ENCODE assay signal across 22 cellular contexts in genomic region chr3:27194494-27194893, GRCh38.
DNase-seq lines count a peak whose midpoint lies in the region; ATAC-seq, FAIRE-seq and TF ChIP-seq lines count a peak whose summit lies in the region.
"Had no signal": no experiment of that assay in that cellular context is flagged by ENCODE, and none has a peak within 500 bp of the region (broad histone marks: within the 10 kb centered on the region; RNA-seq: fewer than 3 reads in every experiment).

No MANE protein-coding gene starts in this region.

- peaks cover 5% of the 10 kb centered on the region for H3K9me3 Mint-ChIP-seq in astrocyte (ENCODE audit: unreplicated experiment)
- no peaks in the 10 kb centered on the region for H3K9me3 Mint-ChIP-seq in activated CD4-positive, alpha-beta T cell treated with anti-CD3 and anti-CD28 coated beads for 36 hours (ENCODE audit: low read depth)

- no peak overlapping the region for H3K4me3 Mint-ChIP-seq in astrocyte (ENCODE audit: unreplicated experiment)
- no peak overlapping the region for H3K4me3 Mint-ChIP-seq in activated CD4-positive, alpha-beta T cell treated with anti-CD3 and anti-CD28 coated beads for 36 hours
- H3K4me3 Mint-ChIP-seq: CD8-positive, alpha-beta memory T cell had no signal

- FAIRE-seq in astrocyte (lab: Jason Lieb, UNC) = no peak
- FAIRE-seq: G401.6, GM12878 had no signal

- peaks cover 7% of the 10 kb centered on the region for H3K4me1 ChIP-seq in PC-3 (ENCODE audit: insufficient read depth, low read length)
- peaks cover 8% of the 10 kb centered on the region for H3K4me1 ChIP-seq in astrocyte (ENCODE audit: insufficient read depth, low read length)
- peaks cover 0 to 31% (median 6%) of the 10 kb centered on the region in 4 donors for H3K4me1 ChIP-seq in tibial artery
- H3K4me1 ChIP-seq in mammary epithelial cell (ENCODE audit: insufficient read depth, low read length) = no peaks in the 10 kb centered on the region
- H3K4me1 ChIP-seq: BLaER1 had no signal

- dilution Hi-C loops in mammary epithelial cell (cut with HindIII; ENCODE audit: low sequenced_read_pairs) = no loop called here

- no peaks in the 10 kb centered on the region for H3K27me3 Mint-ChIP-seq in astrocyte (ENCODE audit: low read depth, unreplicated experiment)
- no peaks in the 10 kb centered on the region for H3K27me3 Mint-ChIP-seq in activated CD4-positive, alpha-beta T cell treated with anti-CD3 and anti-CD28 coated beads for 36 hours

- H3K4me2 ChIP-seq in PC-3 (ENCODE audit: low read length) (peak overlapping the region; percentile 21; the same call in 1 of the 2 replicates), astrocyte (ENCODE audit: low read length) (peak overlapping the region; percentile 59), mammary epithelial cell (ENCODE audit: insufficient read depth, low read depth, low read length) (no peak overlapping the region)
- H3K4me2 ChIP-seq: BLaER1 had no signal

- ATAC-seq in PC-3 = no peak
- ATAC-seq in activated CD4-positive, alpha-beta T cell treated with anti-CD3 and anti-CD28 coated beads for 36 hours = no peak
- ATAC-seq: GM12878, Panc1, Right ventricle myocardium inferior had no signal

- BruUV-seq in PC-3 (replicated peaks; lab: Mats Ljungman, UMichigan) (no TSS peak), mammary epithelial cell (replicated peaks; lab: Mats Ljungman, UMichigan) (no TSS peak)

- H3K9me3 ChIP-seq in PC-3 (ENCODE audit: low read length) (no peaks in the 10 kb centered on the region), astrocyte (ENCODE audit: insufficient read depth, low read depth, low read length) (no peaks in the 10 kb centered on the region), tibial artery (no peaks in the 10 kb centered on the region), mammary epithelial cell (replicated peaks; ENCODE audit: insufficient read depth, low read length) (no peaks in the 10 kb centered on the region)
- H3K9me3 ChIP-seq: BLaER1 had no signal

- no peaks in the 10 kb centered on the region for H3K9me2 ChIP-seq in PC-3 (replicated peaks; ENCODE audit: low read length)

- H3K27me3 ChIP-seq in PC-3 (ENCODE audit: low read length) (no peaks in the 10 kb centered on the region), astrocyte (ENCODE audit: insufficient read depth, low read length) (no peaks in the 10 kb centered on the region), tibial artery (no peaks in the 10 kb centered on the region), mammary epithelial cell (ENCODE audit: insufficient read depth, low read length) (no peaks in the 10 kb centered on the region)
- H3K27me3 ChIP-seq: BLaER1 had no signal

- H3K79me2 ChIP-seq in PC-3 (ENCODE audit: low read length) = no peaks in the 10 kb centered on the region
- no peaks in the 10 kb centered on the region for H3K79me2 ChIP-seq in astrocyte (ENCODE audit: insufficient read depth, low read length)
- H3K79me2 ChIP-seq in mammary epithelial cell (ENCODE audit: insufficient read depth, low read length) = no peaks in the 10 kb centered on the region

- in situ Hi-C loops in mammary epithelial cell (cut with MboI; ENCODE audit: low sequenced_read_pairs in 2 of 2) = no loop called here

- peaks cover 5% of the 10 kb centered on the region for H3K36me3 Mint-ChIP-seq in astrocyte (ENCODE audit: low read depth, unreplicated experiment)
- no peaks in the 10 kb centered on the region for H3K36me3 Mint-ChIP-seq in activated CD4-positive, alpha-beta T cell treated with anti-CD3 and anti-CD28 coated beads for 36 hours (ENCODE audit: low read depth)

- POLR2A ChIA-PET in PC-3 (lab: Charles Lee; ENCODE audit: unreplicated experiment) = no interaction called here
- POLR2A ChIA-PET in HEK293T (lab: Yijun Ruan, JAX) = no interaction called here
- POLR2A ChIA-PET in activated CD4-positive, alpha-beta T cell treated with anti-CD3 and anti-CD28 coated beads for 36 hours (lab: Charles Lee) = no interaction called here

- no peak overlapping the region for H2AFZ ChIP-seq in PC-3 (ENCODE audit: low read length)
- no peak overlapping the region for H2AFZ ChIP-seq in astrocyte (ENCODE audit: low read depth, low read length)
- no peak overlapping the region for H2AFZ ChIP-seq in mammary epithelial cell (ENCODE audit: low read depth, low read length)

- no peak for TF ChIP-seq CTCF in PC-3 (conservative IDR thresholded peaks at IDR 0.05; ENCODE audit: low read depth, low read length)
- TF ChIP-seq CTCF in astrocyte (IDR thresholded peaks at IDR 0.05; ENCODE audit: insufficient read depth, low read depth, low read length) = no peak
- no peak for TF ChIP-seq CTCF in tibial artery (IDR thresholded peaks at IDR 0.05)
- TF ChIP-seq CTCF in mammary epithelial cell (conservative IDR thresholded peaks at IDR 0.05 in 1 of 2, IDR thresholded peaks at IDR 0.05 in 1 of 2; ENCODE audit: extremely low read depth in 1 of 2, insufficient read depth in 1 of 2, low read depth in 1 of 2, low read length in 2 of 2) = no peak

- H3K27ac ChIP-seq in PC-3 (ENCODE audit: low read length) = no peak overlapping the region
- peak overlapping the region; percentile 61 for H3K27ac ChIP-seq in astrocyte (ENCODE audit: low read depth, low read length)
- peak overlapping the region; percentile 65 to 70 for H3K27ac ChIP-seq in tibial artery
- no peak overlapping the region for H3K27ac ChIP-seq in mammary epithelial cell (ENCODE audit: insufficient read depth, low read depth, low read length)
- H3K27ac ChIP-seq: BLaER1, SK-N-MC had no signal

- DNase-seq in PC-3 (no peak), astrocyte (ENCODE audit: low read depth) (peak; percentile 10), iris pigment epithelial cell (ENCODE audit: low read depth) (peak; percentile 45), tibial artery (no peak), mammary epithelial cell (no peak), HK-2 (ENCODE audit: unreplicated experiment) (no peak), HEK293T (ENCODE audit: extremely low spot score) (no peak)
- no peak for DNase-seq in activated CD4-positive, alpha-beta T cell treated with anti-CD3 and anti-CD28 coated beads for 36 hours
- DNase-seq: CD8-positive, alpha-beta memory T cell; DND-41; KBM-7; NCI-H1048; NCI-H146; NCI-H2081; NCI-H510A; NCI-H82 had no signal

- H3K4me3 ChIP-seq in PC-3 (ENCODE audit: low read length) (no peak overlapping the region), astrocyte (ENCODE audit: insufficient read depth, low read depth, low read length) (no peak overlapping the region), tibial artery (no peak overlapping the region), mammary epithelial cell (replicated peaks in 1 of 3; ENCODE audit: insufficient read depth in 1 of 3, low read depth in 2 of 3, low read length in 3 of 3) (no peak overlapping the region)
- H3K4me3 ChIP-seq: BLaER1, GM12878, SK-N-MC had no signal

- H3K4me1 Mint-ChIP-seq in astrocyte (ENCODE audit: low read depth, unreplicated experiment) = peaks cover 6% of the 10 kb centered on the region
- no peaks in the 10 kb centered on the region for H3K4me1 Mint-ChIP-seq in activated CD4-positive, alpha-beta T cell treated with anti-CD3 and anti-CD28 coated beads for 36 hours
- H3K4me1 Mint-ChIP-seq: CD8-positive, alpha-beta memory T cell had no signal

- no peak overlapping the region for H3K9ac ChIP-seq in PC-3 (ENCODE audit: low read length)
- H3K9ac ChIP-seq in astrocyte (ENCODE audit: low read length) = peak overlapping the region; percentile 36
- H3K9ac ChIP-seq in mammary epithelial cell (ENCODE audit: insufficient read depth, low read length) = no peak overlapping the region
- H3K9ac ChIP-seq: BLaER1 had no signal

- H3K27ac Mint-ChIP-seq in astrocyte (ENCODE audit: unreplicated experiment) = peak overlapping the region; percentile 15
- H3K27ac Mint-ChIP-seq in activated CD4-positive, alpha-beta T cell treated with anti-CD3 and anti-CD28 coated beads for 36 hours = no peak overlapping the region
- H3K27ac Mint-ChIP-seq: CD8-positive, alpha-beta memory T cell had no signal

- H3K36me3 ChIP-seq in PC-3 (ENCODE audit: low read depth, low read length) = no peaks in the 10 kb centered on the region
- no peaks in the 10 kb centered on the region for H3K36me3 ChIP-seq in astrocyte (ENCODE audit: insufficient read depth, low read length)
- no peaks in the 10 kb centered on the region for H3K36me3 ChIP-seq in tibial artery
- H3K36me3 ChIP-seq in mammary epithelial cell (ENCODE audit: insufficient read depth, low read length) = no peaks in the 10 kb centered on the region
- H3K36me3 ChIP-seq: BLaER1 had no signal

- intact Hi-C loops in PC-3 (cut with micrococcal nuclease) (no loop called here), tibial artery (cut with DNase I; ENCODE audit: low total_unique reads) (no loop called here), mammary epithelial cell (cut with micrococcal nuclease) (no loop called here)
- intact Hi-C loops in activated CD4-positive, alpha-beta T cell treated with anti-CD3 and anti-CD28 coated beads for 36 hours (cut with DNase I, micrococcal nuclease) = no loop called here

- CTCF ChIA-PET in PC-3 (lab: Charles Lee) (no interaction called here), mammary epithelial cell (lab: Charles Lee; ENCODE audit: low non-redundant PET) (no interaction called here), HEK293T (lab: Yijun Ruan, JAX) (no interaction called here)
- CTCF ChIA-PET in activated CD4-positive, alpha-beta T cell treated with anti-CD3 and anti-CD28 coated beads for 36 hours (lab: Charles Lee) = interaction anchor here (0.7 kb wide), 1 partner anchor 486 kb away, joined by 3 read pairs; no protein-coding TSS in a partner anchor

- H4K20me1 ChIP-seq in PC-3 (ENCODE audit: low read length) (no peaks in the 10 kb centered on the region), astrocyte (ENCODE audit: insufficient read depth, low read length) (no peaks in the 10 kb centered on the region), mammary epithelial cell (ENCODE audit: insufficient read depth, low read length) (no peaks in the 10 kb centered on the region)
- H4K20me1 ChIP-seq: BLaER1 had no signal

- H3F3A ChIP-seq in PC-3 (ENCODE audit: low read length, unreplicated experiment) = no peaks in the 10 kb centered on the region

TF ChIP-seq in HEK293T, 16 proteins besides CTCF, POLR2A, EP300 and RAD21 (continues in another document):
- TF ChIP-seq CTBP1 (IDR thresholded peaks at IDR 0.05; ENCODE audit: borderline replicate concordance) (no peak), SP1 (IDR thresholded peaks at IDR 0.05) (no peak), ELF4 (IDR thresholded peaks at IDR 0.05) (no peak), FOXK2 (IDR thresholded peaks at IDR 0.05) (no peak), ARNT (IDR thresholded peaks at IDR 0.05) (no peak), TARDBP (IDR thresholded peaks at IDR 0.05) (no peak), FOXM1 (IDR thresholded peaks at IDR 0.05; ENCODE audit: borderline replicate concordance) (no peak), PKNOX1 (IDR thresholded peaks at IDR 0.05) (no peak)

Comparison
In these comparisons a context has a peak if more than half of its experiments do, and no peak if none do; other contexts are left out.
1. DNase-seq: peak in astrocyte (single experiment) and iris pigment epithelial cell (single experiment); none in PC-3 (single experiment), tibial artery (0 of 2), mammary epithelial cell (single experiment), HK-2 (single experiment), HEK293T (single experiment) and activated CD4-positive, alpha-beta T cell treated with anti-CD3 and anti-CD28 coated beads for 36 hours (single experiment).
2. H3K27ac ChIP-seq: peak in astrocyte (single experiment) and tibial artery (2 of 2); none in PC-3 (single experiment) and mammary epithelial cell (single experiment).